8 cellular contexts compared by ENCODE assay signal in genomic region chr11:125111341-125112234, GRCh38. TPM values are rescaled to one million over a fixed set of nuclear protein-coding genes. Genes with fewer than 3 reads are reported as not detected.
DNase-seq lines count a peak whose midpoint lies in the region; ATAC-seq and TF ChIP-seq lines count a peak whose summit lies in the region.

TSS of gene TMEM218 (minus strand) at chr11:125111626. CDS start at chr11:125102241, 9,385 bp downstream.

- CTCF ChIA-PET in PC-9 (lab: Charles Lee), result interaction anchor here (1.0 kb wide), 1 partner anchor 13 kb away, joined by 3 read pairs; no protein-coding TSS in a partner anchor

- BruUV-seq in PC-9 (replicated peaks; lab: Mats Ljungman, UMichigan), result no TSS peak

- H3K79me2 ChIP-seq in PC-9 (ENCODE audit: low read depth), result peaks cover 12% of the 10 kb centered on the region; the same call in 1 of the 2 replicates

- H3K4me1 ChIP-seq in PC-9 (replicated peaks; ENCODE audit: insufficient read depth), result peaks cover 12% of the 10 kb centered on the region; the same call in 1 of the 2 replicates
- H3K4me1 ChIP-seq in mucosa of descending colon (ENCODE audit: low read depth), result peaks cover 3% of the 10 kb centered on the region

- H3K4me3 ChIP-seq in Jurkat, Clone E6-1 (ENCODE audit: low read length), result peak within 1 kb of the TSS; percentile 96
- H3K4me3 ChIP-seq in PC-9, result peak within 1 kb of the TSS; percentile 89
- H3K4me3 ChIP-seq in mucosa of descending colon, result peak within 1 kb of the TSS; percentile 58

- intact Hi-C loops in PC-9 (cut with micrococcal nuclease; ENCODE audit: unreplicated experiment), result loop anchor here (1.0 to 2.0 kb wide), 3 partner anchors 21 to 157 kb away; partner anchors contain the start of gene CCDC15
- intact Hi-C loops in mucosa of descending colon (cut with DNase I, micrococcal nuclease), result no loop called here

- peak; percentile 98 for ATAC-seq in GM21619 (IDR thresholded peaks at IDR 0.05; ENCODE audit: unreplicated experiment)
- peak; percentile 99 for ATAC-seq in mucosa of descending colon

- peak within 1 kb of the TSS; percentile 41 for H3K27ac ChIP-seq in PC-9
- peak within 1 kb of the TSS; percentile 65 for H3K27ac ChIP-seq in epithelial cell of prostate

- peak within 1 kb of the TSS; percentile 85 for H3K4me2 ChIP-seq in PC-9

- no peaks in the 10 kb centered on the region for H3K9me2 ChIP-seq in PC-9 (ENCODE audit: insufficient read depth)

- H3K9me3 ChIP-seq in PC-9 (ENCODE audit: insufficient read depth, low read depth) (no peaks in the 10 kb centered on the region; the same call in 1 of the 2 replicates), mucosa of descending colon (no peaks in the 10 kb centered on the region)

- POLR2A ChIA-PET in PC-9 (lab: Charles Lee; ENCODE audit: unreplicated experiment), result interaction anchor here (0.6 to 1.1 kb wide), 6 partner anchors 21 to 158 kb away, joined by 4 to 11 read pairs (median 4); partner anchors contain the start of gene CCDC15

- H2AFZ ChIP-seq in PC-9, result peak within 1 kb of the TSS; percentile 97

- TF ChIP-seq CTCF in PC-9 (conservative IDR thresholded peaks at IDR 0.05) (no peak), mucosa of descending colon (IDR thresholded peaks at IDR 0.05) (no peak)

- H3K27me3 ChIP-seq in PC-9 (ENCODE audit: insufficient read depth, low read depth), result no peaks in the 10 kb centered on the region

- peaks cover 9% of the 10 kb centered on the region; the same call in 1 of the 2 replicates for H3F3A ChIP-seq in PC-9 (ENCODE audit: insufficient read depth, low read depth)

- H4K20me1 ChIP-seq in PC-9 (ENCODE audit: insufficient read depth), result no peaks in the 10 kb centered on the region

- H3K36me3 ChIP-seq in PC-9 (ENCODE audit: low read depth), result no peaks in the 10 kb centered on the region
- H3K36me3 ChIP-seq in mucosa of descending colon (ENCODE audit: low read depth), result no peaks in the 10 kb centered on the region

- DNase-seq in DMS153 (lab: John Stamatoyannopoulos, UW) (peak; percentile 99), PC-9 (peak; percentile 95 to 98), epithelial cell of prostate (ENCODE audit: low read depth, low spot score) (peak; percentile 93), mucosa of descending colon (peak; percentile 98 to 99 (median 99))
- peak; percentile 98 for DNase-seq in Jurkat, Clone E6-1 (ENCODE audit: low read depth, low spot score)
- peak; percentile 92 for DNase-seq in activated T-cell treated with anti-CD3 and anti-CD28 coated beads, Interleukin-2, amount 50 U/mL, for 1 hour
- DNase-seq in stimulated activated CD8-positive, alpha-beta memory T cell treated with anti-CD3 and anti-CD28 coated beads, Interleukin-4, amount 100 ng/mL, for 24 hours (ENCODE audit: low read depth), result peak; percentile 95

RNA-seq across cellular contexts. Expression of gene TMEM218, which starts in this region (rescaled TPM):
- polyA plus RNA-seq in Jurkat, Clone E6-1 (2012; ENCODE audit: insufficient read depth, insufficient read length), result 31.3 TPM
- 16.4 and 20.5 TPM in 2 replicates for total RNA-seq in PC-9 (2021)
- total RNA-seq in mucosa of descending colon, result 10 to 100 TPM; 12.5 to 16.9 (median 16.1) TPM

Comparison
In these comparisons a context has a peak if more than half of its experiments do, and no peak if none do; other contexts are left out.
1. Peak in every context shown above with its lines: DNase-seq, ATAC-seq, H3K4me3 ChIP-seq and H3K27ac ChIP-seq.